ENCODE assay signal across 19 cellular contexts in genomic region chr3:15342945-15343344, GRCh38.
"Had no signal": no experiment of that assay in that cellular context is flagged by ENCODE, and none has a peak within 500 bp of the region (broad histone marks: within the 10 kb centered on the region; RNA-seq: fewer than 3 reads in every experiment).

No MANE protein-coding gene starts in this region.

- ATAC-seq: activated T-cell treated with anti-CD3 and anti-CD28 coated beads, Interleukin-2, amount 50 U/mL, for 72 hours; esophagus mucosa; left colon; mucosa of descending colon; natural killer cell; right cardiac atrium; stimulated activated effector memory CD8-positive, alpha-beta T cell treated with anti-CD3 and anti-CD28 coated beads, Interleukin-12 subunit alpha, Interleukin-12 subunit beta, amount 100 ng/mL, for 72 hours had no signal

- H3K27ac Mint-ChIP-seq: activated CD4-positive, alpha-beta memory T cell treated with anti-CD3 and anti-CD28 coated beads for 36 hours; activated naive CD8-positive, alpha-beta T cell treated with anti-CD3 and anti-CD28 coated beads for 36 hours; activated T-cell treated with anti-CD3 and anti-CD28 coated beads, Interleukin-2, amount 50 U/mL, for 72 hours; natural killer cell; progenitor cell of endocrine pancreas; stimulated activated effector memory CD8-positive, alpha-beta T cell treated with anti-CD3 and anti-CD28 coated beads, Interleukin-12 subunit alpha, Interleukin-12 subunit beta, amount 100 ng/mL, for 72 hours; T-helper 2 cell treated with Interferon-gamma antibody and Interleukin-4, amounts not matched to agents 5 μg/mL and 100 μg/mL, for 36 hours had no signal

- H3K36me3 Mint-ChIP-seq: activated CD4-positive, alpha-beta memory T cell treated with anti-CD3 and anti-CD28 coated beads for 36 hours; natural killer cell; stimulated activated effector memory CD8-positive, alpha-beta T cell treated with anti-CD3 and anti-CD28 coated beads, Interleukin-12 subunit alpha, Interleukin-12 subunit beta, amount 100 ng/mL, for 72 hours had no signal

- H3K4me1 ChIP-seq: breast epithelium, suprapubic skin had no signal

- H3K4me3 Mint-ChIP-seq: activated CD4-positive, alpha-beta memory T cell treated with anti-CD3 and anti-CD28 coated beads for 36 hours; activated naive CD8-positive, alpha-beta T cell treated with anti-CD3 and anti-CD28 coated beads for 36 hours; activated T-cell treated with anti-CD3 and anti-CD28 coated beads, Interleukin-2, amount 50 U/mL, for 72 hours; natural killer cell; stimulated activated effector memory CD8-positive, alpha-beta T cell treated with anti-CD3 and anti-CD28 coated beads, Interleukin-12 subunit alpha, Interleukin-12 subunit beta, amount 100 ng/mL, for 72 hours; T-helper 2 cell treated with Interferon-gamma antibody and Interleukin-4, amounts not matched to agents 5 μg/mL and 100 μg/mL, for 36 hours had no signal

- H3K27me3 Mint-ChIP-seq: activated CD4-positive, alpha-beta memory T cell treated with anti-CD3 and anti-CD28 coated beads for 36 hours; activated naive CD8-positive, alpha-beta T cell treated with anti-CD3 and anti-CD28 coated beads for 36 hours; progenitor cell of endocrine pancreas had no signal

- H3K9me3 ChIP-seq: mucosa of descending colon, suprapubic skin, upper lobe of left lung had no signal

- H3K9me3 Mint-ChIP-seq: activated naive CD8-positive, alpha-beta T cell treated with anti-CD3 and anti-CD28 coated beads for 36 hours; activated T-cell treated with anti-CD3 and anti-CD28 coated beads, Interleukin-2, amount 50 U/mL, for 72 hours; natural killer cell; stimulated activated effector memory CD8-positive, alpha-beta T cell treated with anti-CD3 and anti-CD28 coated beads, Interleukin-12 subunit alpha, Interleukin-12 subunit beta, amount 100 ng/mL, for 72 hours; T-helper 2 cell treated with Interferon-gamma antibody and Interleukin-4, amounts not matched to agents 5 μg/mL and 100 μg/mL, for 36 hours had no signal

- H3K4me3 ChIP-seq: breast epithelium, mucosa of descending colon, suprapubic skin, upper lobe of left lung had no signal

- H3K36me3 ChIP-seq: breast epithelium, suprapubic skin, upper lobe of left lung had no signal

- H3K27me3 ChIP-seq: breast epithelium, suprapubic skin, upper lobe of left lung had no signal

- H3K27ac ChIP-seq: breast epithelium, suprapubic skin had no signal

- DNase-seq: activated CD4-positive, alpha-beta memory T cell treated with anti-CD3 and anti-CD28 coated beads for 36 hours; activated gamma-delta T cell treated with Interleukin-2 at 50 U/mL for 16 hours; activated naive CD8-positive, alpha-beta T cell treated with anti-CD3 and anti-CD28 coated beads for 36 hours; activated T-cell treated with anti-CD3 and anti-CD28 coated beads, Interleukin-2, amount 50 U/mL, for 72 hours; aorta; left colon; mammary epithelial cell; mucosa of descending colon; natural killer cell; occipital lobe; right cardiac atrium; small intestine; upper lobe of left lung had no signal
